Comparison of ENCODE assay signal across 2 cellular contexts in genomic region chr15:74011610-74012009, GRCh38.
TF ChIP-seq lines count a peak whose summit lies in the region.

No MANE protein-coding gene starts in this region.

TF ChIP-seq in liver, 16 proteins besides CTCF, POLR2A, EP300 and RAD21:
- TF ChIP-seq YY1 (IDR thresholded peaks at IDR 0.05) (peak; percentile 38), SP1 (IDR thresholded peaks at IDR 0.05) (peak; percentile 45), JUND (IDR thresholded peaks at IDR 0.05) (no peak), ATF3 (IDR thresholded peaks at IDR 0.05) (no peak), MAX (IDR thresholded peaks at IDR 0.05) (peak; percentile 74), ZBTB33 (IDR thresholded peaks at IDR 0.05) (peak; percentile 33), HNF4A (conservative IDR thresholded peaks at IDR 0.05) (no peak), REST (IDR thresholded peaks at IDR 0.05) (peak; percentile 21), RXRA (IDR thresholded peaks at IDR 0.05) (peak; percentile 12 to 66), FOXA2 (IDR thresholded peaks at IDR 0.05) (peak; percentile 35), GABPA (IDR thresholded peaks at IDR 0.05 in 1 of 2, conservative IDR thresholded peaks at IDR 0.05 in 1 of 2) (peak in 1 of 2 donors; percentile 21), NR2F2 (IDR thresholded peaks at IDR 0.05) (peak; percentile 82), HNF4G (IDR thresholded peaks at IDR 0.05) (no peak), TAF1 (conservative IDR thresholded peaks at IDR 0.05) (no peak), EGR1 (IDR thresholded peaks at IDR 0.05; ENCODE audit: low read depth in 2 of 2) (peak in 1 of 2 donors; percentile 58), FOXA1 (IDR thresholded peaks at IDR 0.05) (no peak)

TF ChIP-seq in HepG2, 621 proteins besides CTCF, POLR2A, EP300 and RAD21:
- TF ChIP-seq ZNF432 (CRISPR knock-in tag; IDR thresholded peaks at IDR 0.05; ENCODE audit: borderline replicate concordance) (no peak), ETV6 (CRISPR knock-in tag; conservative IDR thresholded peaks at IDR 0.05) (no peak), ZFP36L2 (CRISPR knock-in tag; IDR thresholded peaks at IDR 0.05) (no peak), ZNF280B (CRISPR knock-in tag; IDR thresholded peaks at IDR 0.05; ENCODE audit: borderline replicate concordance) (no peak), MEF2D (CRISPR knock-in tag; IDR thresholded peaks at IDR 0.05) (no peak), ZNF644 (CRISPR knock-in tag; IDR thresholded peaks at IDR 0.05; ENCODE audit: low read depth) (no peak), RNF219 (CRISPR knock-in tag; IDR thresholded peaks at IDR 0.05) (no peak), ZNF75D (CRISPR knock-in tag; IDR thresholded peaks at IDR 0.05; ENCODE audit: borderline replicate concordance) (no peak), ZNF800 (CRISPR knock-in tag; IDR thresholded peaks at IDR 0.05) (no peak), ZNF512B (CRISPR knock-in tag; IDR thresholded peaks at IDR 0.05; ENCODE audit: borderline replicate concordance) (no peak), ZBTB39 (CRISPR knock-in tag; IDR thresholded peaks at IDR 0.05) (no peak), SP2 (CRISPR knock-in tag; IDR thresholded peaks at IDR 0.05) (no peak), CENPT (CRISPR knock-in tag; IDR thresholded peaks at IDR 0.05; ENCODE audit: low read depth) (no peak), SIN3A (IDR thresholded peaks at IDR 0.05; ENCODE audit: borderline replicate concordance, low read depth, low read length) (no peak), ZNF234 (CRISPR knock-in tag; conservative IDR thresholded peaks at IDR 0.05) (no peak), ZNF597 (CRISPR knock-in tag; IDR thresholded peaks at IDR 0.05) (no peak), ZNF18 (CRISPR knock-in tag; IDR thresholded peaks at IDR 0.05; ENCODE audit: insufficient replicate concordance) (no peak), ZNF609 (CRISPR knock-in tag; IDR thresholded peaks at IDR 0.05; ENCODE audit: borderline replicate concordance) (no peak), ZBTB49 (CRISPR knock-in tag; IDR thresholded peaks at IDR 0.05; ENCODE audit: borderline replicate concordance) (no peak)
